8 cellular contexts compared by ENCODE assay signal in the genomic region with DNA sequence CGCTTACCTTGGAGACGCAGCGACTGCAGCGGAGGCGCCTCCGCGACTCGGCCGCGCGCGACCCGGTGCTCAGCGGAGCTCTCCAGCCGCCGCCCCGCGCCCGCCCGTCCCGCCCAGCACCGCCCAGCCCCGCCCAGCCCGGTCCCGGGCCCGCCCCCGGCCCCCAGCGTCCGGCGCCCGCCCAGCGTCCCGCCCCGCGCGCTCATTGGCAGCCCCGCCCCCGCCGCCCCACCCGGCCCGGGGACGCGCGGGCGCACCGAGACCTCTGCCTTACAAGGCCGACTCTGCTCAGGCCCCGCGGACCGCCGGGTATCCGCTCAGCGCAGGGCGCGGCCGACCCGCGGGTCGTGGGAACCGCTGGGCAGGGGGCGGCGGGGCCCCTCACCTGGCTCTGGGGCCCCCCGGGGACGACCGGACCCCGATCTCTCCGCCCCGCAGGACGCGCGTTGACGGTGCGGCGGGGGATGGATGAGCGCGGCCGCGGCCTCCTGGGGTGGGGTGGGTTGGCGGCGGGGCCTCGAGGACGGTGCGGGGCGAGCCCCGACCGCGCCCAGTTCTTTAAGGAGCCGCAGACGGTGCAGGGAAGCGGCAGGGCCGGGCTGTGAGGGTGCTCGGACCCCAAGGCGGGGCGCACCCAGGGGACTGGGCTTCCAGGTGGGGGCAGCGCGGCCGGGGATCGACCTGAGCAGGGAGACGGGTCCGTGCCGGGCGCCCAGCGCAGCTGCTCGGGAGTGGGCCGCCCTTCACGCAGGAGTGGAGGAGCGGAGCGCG. TPM values are rescaled to one million over a fixed set of nuclear protein-coding genes. Genes with fewer than 3 reads are reported as not detected.
DNase-seq lines count a peak whose midpoint lies in the region; ATAC-seq lines count a peak whose summit lies in the region.
"Not testable (repeated sequence)": the region's sequence is repeated elsewhere in the genome, so short reads cannot be mapped to it uniquely, and the experiment has no call there.

TPPP (minus strand) TSS at position 82 of the 771 bp plus-strand sequence. CDS start 15,292 bp downstream, outside the sequence.

- H3K4me1 Mint-ChIP-seq in T-cell; activated naive CD8-positive, alpha-beta T cell treated with anti-CD3 and anti-CD28 coated beads for 36 hours; stimulated activated naive B cell treated with anti-CD40 and anti-IgM and Interleukin-4, amounts not matched to agents 10 μg/mL and 1 μg/mL and 100 μg/mL, for 72 hours: not testable (repeated sequence)

- intact Hi-C loops in head of caudate nucleus (cut with DNase I) = loop anchor here (10.0 kb wide), 1 partner anchor 91 kb away; the partner anchor contains the start of gene ZDHHC11B

- ATAC-seq in T-cell (replicated peaks in 1 of 4) = peak; percentile 86 to 89 (median 86)
- ATAC-seq in stimulated activated naive B cell treated with anti-CD40 and anti-IgM and Interleukin-4, amounts not matched to agents 10 μg/mL and 1 μg/mL and 100 μg/mL, for 72 hours (replicated peaks) = peak; percentile 88 to 91

- peak within 1 kb of the TSS; percentile 58 for H3K4me3 ChIP-seq in neuron (ENCODE audit: low read length)

- not testable (repeated sequence) for H3K9me3 ChIP-seq in neuron (ENCODE audit: low read length)

- POLR2A ChIA-PET in T-cell (lab: Charles Lee) = interaction anchor here in 1 of 2 donors (0.6 kb wide), 1 partner anchor 412 kb away, joined by 5 read pairs; no protein-coding TSS in a partner anchor

- not testable (repeated sequence) for H3K27me3 Mint-ChIP-seq in T-cell; activated naive CD8-positive, alpha-beta T cell treated with anti-CD3 and anti-CD28 coated beads for 36 hours
- H3K27me3 Mint-ChIP-seq in stimulated activated naive B cell treated with anti-CD40 and anti-IgM and Interleukin-4, amounts not matched to agents 10 μg/mL and 1 μg/mL and 100 μg/mL, for 72 hours = peaks cover 7 to 23% of the 10 kb centered on the region in 2 donors

- not testable (repeated sequence) for H3K36me3 Mint-ChIP-seq in T-cell; activated naive CD8-positive, alpha-beta T cell treated with anti-CD3 and anti-CD28 coated beads for 36 hours; stimulated activated naive B cell treated with anti-CD40 and anti-IgM and Interleukin-4, amounts not matched to agents 10 μg/mL and 1 μg/mL and 100 μg/mL, for 72 hours

- H3K4me3 Mint-ChIP-seq in T-cell = peak within 1 kb of the TSS; percentile 28 to 65 (median 51)
- H3K4me3 Mint-ChIP-seq in activated naive CD8-positive, alpha-beta T cell treated with anti-CD3 and anti-CD28 coated beads for 36 hours = not testable (repeated sequence)
- peak within 1 kb of the TSS; percentile 39 to 48 for H3K4me3 Mint-ChIP-seq in stimulated activated naive B cell treated with anti-CD40 and anti-IgM and Interleukin-4, amounts not matched to agents 10 μg/mL and 1 μg/mL and 100 μg/mL, for 72 hours

- not testable (repeated sequence) for H3K36me3 ChIP-seq in neuron (ENCODE audit: insufficient read depth, low read length)

- H2AFZ ChIP-seq in neuron (ENCODE audit: low read depth, low read length) = peak within 1 kb of the TSS; percentile 36

- not testable (repeated sequence) for H3K27me3 ChIP-seq in neuron (ENCODE audit: insufficient read depth, low read length)

- CTCF ChIA-PET in T-cell (lab: Charles Lee) = not testable (repeated sequence)

- H3K27ac Mint-ChIP-seq in T-cell; activated naive CD8-positive, alpha-beta T cell treated with anti-CD3 and anti-CD28 coated beads for 36 hours; stimulated activated naive B cell treated with anti-CD40 and anti-IgM and Interleukin-4, amounts not matched to agents 10 μg/mL and 1 μg/mL and 100 μg/mL, for 72 hours: not testable (repeated sequence)

- H3K9me3 Mint-ChIP-seq in T-cell; activated naive CD8-positive, alpha-beta T cell treated with anti-CD3 and anti-CD28 coated beads for 36 hours; stimulated activated naive B cell treated with anti-CD40 and anti-IgM and Interleukin-4, amounts not matched to agents 10 μg/mL and 1 μg/mL and 100 μg/mL, for 72 hours: not testable (repeated sequence)

- DNase-seq in Daoy (ENCODE audit: low read depth) (peak; percentile 86), HCEC 1CT (peak; percentile 49), NCI-H1048 (lab: John Stamatoyannopoulos, UW) (peak; percentile 65), T-cell (peak; percentile 38 to 81 (median 62)), head of caudate nucleus (peak; percentile 73 to 98 (median 94))
- DNase-seq in activated naive CD8-positive, alpha-beta T cell treated with anti-CD3 and anti-CD28 coated beads for 36 hours = peak; percentile 77
- DNase-seq in stimulated activated naive B cell treated with anti-CD40 and anti-IgM and Interleukin-4, amounts not matched to agents 10 μg/mL and 1 μg/mL and 100 μg/mL, for 72 hours = peak; percentile 60

- not testable (repeated sequence) for H3K4me1 ChIP-seq in neuron (ENCODE audit: insufficient read depth, low read length)

RNA-seq across cellular contexts. Expression of gene TPPP, which starts in this region (rescaled TPM):
- total RNA-seq in Daoy (2014; rRNA removed; shearing (Covaris generic)) = 0.34 TPM in 1 of 2 replicates, not detected in the other
- total RNA-seq in T-cell = 1 to 10 TPM in 3 of 5 donors, under 1 TPM in 2; 0.73 to 8.2 (median 1.1) TPM
- total RNA-seq in activated naive CD8-positive, alpha-beta T cell treated with anti-CD3 and anti-CD28 coated beads for 36 hours = under 1 TPM in 1 of 2 experiments, not detected in 1; 0.08 TPM

Comparison
In these comparisons a context has a peak if more than half of its experiments do, and no peak if none do; other contexts are left out.
1. Peak in every context shown above with its lines: DNase-seq, ATAC-seq and H3K4me3 ChIP-seq.
2. Peak in DNase-seq in Daoy; RNA of the gene not detected or under 1 TPM.
3. Peak in DNase-seq in activated naive CD8-positive, alpha-beta T cell treated with anti-CD3 and anti-CD28 coated beads for 36 hours; RNA of the gene not detected or under 1 TPM.